ENCODE assay signal across 8 cellular contexts in genomic region chr6:72182337-72183246, GRCh38.
DNase-seq lines count a peak whose midpoint lies in the region; ATAC-seq and TF ChIP-seq lines count a peak whose summit lies in the region.

No MANE protein-coding gene starts in this region.

- H3K4me1 ChIP-seq in muscle layer of colon (ENCODE audit: insufficient read depth, low read length), result no peaks in the 10 kb centered on the region

- TF ChIP-seq CTCF in epithelial cell of esophagus (IDR thresholded peaks at IDR 0.05; ENCODE audit: insufficient read depth, low read depth, low read length, missing control alignments), result no peak

- peak; percentile 63 for ATAC-seq in HG02981 (IDR thresholded peaks at IDR 0.05; ENCODE audit: unreplicated experiment)

- no peaks in the 10 kb centered on the region for H3K9me3 ChIP-seq in muscle layer of colon (ENCODE audit: low read length)

- intact Hi-C loops in posterior vena cava (cut with DNase I), result no loop called here

- DNase-seq in stimulated activated CD4-positive, alpha-beta T cell treated with anti-CD3 and anti-CD28 coated beads, Interleukin-15, amount 100 ng/mL, for 24 hours, result peak; percentile 3
- DNase-seq in stimulated activated CD4-positive, alpha-beta T cell treated with anti-CD3 and anti-CD28 coated beads, Interleukin-1b, Interleukin-23, amount 100 ng/mL, for 48 hours, result no peak
- peak; percentile 82 for DNase-seq in NCI-H82 (lab: John Stamatoyannopoulos, UW)
- DNase-seq in epithelial cell of esophagus (ENCODE audit: low read depth), result peak; percentile 74
- no peak for DNase-seq in posterior vena cava (ENCODE audit: low spot score)
- no peak for DNase-seq in amniotic stem cell (lab: John Stamatoyannopoulos, UW)

- no peak overlapping the region for H3K9ac ChIP-seq in muscle layer of colon (ENCODE audit: low read length)

- H3K27ac ChIP-seq in muscle layer of colon (ENCODE audit: low read depth, low read length), result no peak overlapping the region

- peak overlapping the region; percentile 40 for H3K4me3 ChIP-seq in epithelial cell of esophagus (ENCODE audit: low read length)
- peak overlapping the region; percentile 47 to 50 for H3K4me3 ChIP-seq in muscle layer of colon (ENCODE audit: low read depth in 1 of 2, low read length in 2 of 2)

- H3K27me3 ChIP-seq in muscle layer of colon (ENCODE audit: control insufficient read depth in 1 of 2, insufficient read depth in 2 of 2, low read length in 2 of 2), result peaks cover 0 to 17% of the 10 kb centered on the region in 2 donors

- no peaks in the 10 kb centered on the region for H3K36me3 ChIP-seq in muscle layer of colon (ENCODE audit: insufficient read depth, low read length)

Comparison
In these comparisons a context has a peak if more than half of its experiments do, and no peak if none do; other contexts are left out.
1. DNase-seq: peak in stimulated activated CD4-positive, alpha-beta T cell treated with anti-CD3 and anti-CD28 coated beads, Interleukin-15, amount 100 ng/mL, for 24 hours (single experiment), NCI-H82 (single experiment) and epithelial cell of esophagus (single experiment); none in stimulated activated CD4-positive, alpha-beta T cell treated with anti-CD3 and anti-CD28 coated beads, Interleukin-1b, Interleukin-23, amount 100 ng/mL, for 48 hours (single experiment), posterior vena cava (single experiment) and amniotic stem cell (single experiment).